Comparison of ENCODE assay signal across 27 cellular contexts in the genomic region with DNA sequence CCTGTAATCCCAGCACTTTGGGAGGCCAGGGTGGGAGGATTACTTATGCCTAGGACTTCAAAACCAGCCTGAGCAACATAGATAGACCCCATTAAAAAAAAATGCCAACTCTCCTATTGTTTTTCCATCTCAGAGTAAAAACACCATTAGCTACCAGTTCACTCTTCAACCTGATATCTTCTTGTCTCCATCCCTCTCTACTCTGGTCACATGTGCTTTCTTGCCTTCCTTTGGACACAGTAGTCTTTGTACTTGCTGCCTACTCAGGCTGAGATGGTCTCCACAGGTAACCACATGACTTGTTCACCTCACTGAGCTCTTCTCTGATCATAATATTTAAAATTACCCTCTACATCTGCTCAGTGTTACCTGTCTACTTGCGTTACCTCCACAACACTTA. TPM values are rescaled to one million over a fixed set of nuclear protein-coding genes. Genes with fewer than 3 reads are reported as not detected.
DNase-seq lines count a peak whose midpoint lies in the region; ATAC-seq and TF ChIP-seq lines count a peak whose summit lies in the region.
"Had no signal": no experiment of that assay in that cellular context is flagged by ENCODE, and none has a peak within 500 bp of the region (broad histone marks: within the 10 kb centered on the region; RNA-seq: fewer than 3 reads in every experiment).

No MANE protein-coding gene starts in this region.

- H3K4me1 Mint-ChIP-seq in activated T-cell treated with anti-CD3 and anti-CD28 coated beads, Interleukin-2, amount 50 U/mL, for 4 hours (ENCODE audit: low read depth) = peaks cover 70% of the 10 kb centered on the region
- peaks cover 73% of the 10 kb centered on the region for H3K4me1 Mint-ChIP-seq in CD8-positive, alpha-beta T cell (ENCODE audit: low read depth)
- H3K4me1 Mint-ChIP-seq in T-helper 17 cell = peaks cover 57% of the 10 kb centered on the region
- H3K4me1 Mint-ChIP-seq in naive thymus-derived CD8-positive, alpha-beta T cell = peaks cover 31 to 76% (median 71%) of the 10 kb centered on the region in 4 donors

- no peak for TF ChIP-seq EP300 in tibial nerve (IDR thresholded peaks at IDR 0.05)

- no peak overlapping the region for H3K4me3 ChIP-seq in CD8-positive, alpha-beta T cell (ENCODE audit: low read depth, low read length)
- no peak overlapping the region for H3K4me3 ChIP-seq in tibial nerve
- no peak overlapping the region for H3K4me3 ChIP-seq in dorsolateral prefrontal cortex
- H3K4me3 ChIP-seq: colonic mucosa, pancreas had no signal

- no peak for ATAC-seq in activated T-cell treated with anti-CD3 and anti-CD28 coated beads, Interleukin-2, amount 50 U/mL, for 4 hours
- no peak for ATAC-seq in CD8-positive, alpha-beta T cell
- no peak for ATAC-seq in T-helper 17 cell
- no peak for ATAC-seq in naive thymus-derived CD8-positive, alpha-beta T cell
- ATAC-seq: left ventricle myocardium superior, pancreas had no signal

- intact Hi-C loops in CD8-positive, alpha-beta T cell (cut with DNase I, micrococcal nuclease) = loop anchor here (10.0 kb wide), 2 partner anchors 631 to 679 kb away; a partner anchor contains a TSS
- intact Hi-C loops in dorsolateral prefrontal cortex (cut with DNase I) = no loop called here

- H3K4me1 ChIP-seq in CD8-positive, alpha-beta T cell (ENCODE audit: insufficient read depth, low read length) = peaks cover 44% of the 10 kb centered on the region
- peaks cover 0 to 12% (median 4%) of the 10 kb centered on the region in 4 donors for H3K4me1 ChIP-seq in tibial nerve
- H3K4me1 ChIP-seq: colonic mucosa had no signal

- POLR2A ChIA-PET in CD8-positive, alpha-beta T cell (lab: Charles Lee) = interaction anchor here (0.7 kb wide), 1 partner anchor 13 kb away, joined by 3 read pairs; no protein-coding TSS in a partner anchor
- POLR2A ChIA-PET in naive thymus-derived CD8-positive, alpha-beta T cell (lab: Charles Lee) = interaction anchor here (1.0 kb wide), 1 partner anchor 9 kb away, joined by 4 read pairs; no protein-coding TSS in a partner anchor

- 100% methylated on average over 1 of the region's 1 CpG for whole genome bisulfite sequencing in tibial nerve, 2 donors

- TF ChIP-seq CTCF in CD8-positive, alpha-beta T cell (IDR thresholded peaks at IDR 0.05) = no peak
- TF ChIP-seq CTCF in tibial nerve (IDR thresholded peaks at IDR 0.05) (no peak), dorsolateral prefrontal cortex (IDR thresholded peaks at IDR 0.05 in 54 of 56, conservative IDR thresholded peaks at IDR 0.05 in 2 of 56; ENCODE audit: low read depth in 1 of 56, partially characterized antibody in 56 of 56) (no peak)

- peak overlapping the region; percentile 42 for H3K4me3 Mint-ChIP-seq in activated T-cell treated with anti-CD3 and anti-CD28 coated beads, Interleukin-2, amount 50 U/mL, for 4 hours
- H3K4me3 Mint-ChIP-seq in CD8-positive, alpha-beta T cell = peak overlapping the region; percentile 3
- peak overlapping the region; percentile 90 for H3K4me3 Mint-ChIP-seq in T-helper 17 cell
- peak overlapping the region in 7 of 10 donors; percentile 22 to 66 (median 46) for H3K4me3 Mint-ChIP-seq in naive thymus-derived CD8-positive, alpha-beta T cell

- H3K27ac ChIP-seq in CD8-positive, alpha-beta T cell (ENCODE audit: low read depth, low read length) = no peak overlapping the region
- H3K27ac ChIP-seq in tibial nerve = no peak overlapping the region
- H3K27ac ChIP-seq in dorsolateral prefrontal cortex = no peak overlapping the region
- H3K27ac ChIP-seq: colonic mucosa, pancreas had no signal

- no peaks in the 10 kb centered on the region for H3K9me3 ChIP-seq in CD8-positive, alpha-beta T cell (ENCODE audit: low read length)
- no peaks in the 10 kb centered on the region for H3K9me3 ChIP-seq in T-helper 17 cell (ENCODE audit: control insufficient read depth, low read length, poor library complexity, severe bottlenecking)
- H3K9me3 ChIP-seq in tibial nerve = no peaks in the 10 kb centered on the region
- H3K9me3 ChIP-seq: colonic mucosa, pancreas had no signal

- DNase-seq in activated T-cell treated with anti-CD3 and anti-CD28 coated beads, Interleukin-2, amount 50 U/mL, for 4 hours = no peak
- no peak for DNase-seq in activated T-cell treated with anti-CD3 and anti-CD28 coated beads, Interleukin-2, amount 50 U/mL, for 48 hours
- DNase-seq in CD8-positive, alpha-beta T cell = no peak
- no peak for DNase-seq in T-helper 17 cell
- DNase-seq in naive thymus-derived CD8-positive, alpha-beta T cell = no peak
- no peak for DNase-seq in tibial nerve (ENCODE audit: low spot score in 2 of 2)
- no peak for DNase-seq in dorsolateral prefrontal cortex
- no peak for DNase-seq in DMS 273 treated with DMSO at 0.1 percent for 48 hours (lab: John Stamatoyannopoulos, UW)
- DNase-seq: ACHN; activated CD4-positive, alpha-beta T cell treated with anti-CD3 and anti-CD28 coated beads, Interleukin-2, amount 50 U/mL, for 1 hour; activated gamma-delta T cell treated with Interleukin-2 at 50 U/mL for 16 hours; aorta; colonic mucosa; DND-41; effector memory CD4-positive, alpha-beta T cell; glutamatergic neuron; islet precursor cell; left ventricle myocardium superior; NCI-H1436; NCI-H2081 treated with DMSO at 0.1 percent for 48 hours; NCI-H510A; pancreas; retina; RPMI8226; stimulated activated CD4-positive, alpha-beta T cell treated with anti-CD3 and anti-CD28 coated beads, Interleukin-2, amount 100 ng/mL, for 24 hours had no signal

- H3K36me3 ChIP-seq in CD8-positive, alpha-beta T cell (ENCODE audit: insufficient read depth, low read length) = no peaks in the 10 kb centered on the region
- no peaks in the 10 kb centered on the region for H3K36me3 ChIP-seq in tibial nerve
- H3K36me3 ChIP-seq: colonic mucosa, pancreas had no signal

- H3K27ac Mint-ChIP-seq in CD8-positive, alpha-beta T cell = peak overlapping the region; percentile 0
- H3K27ac Mint-ChIP-seq in T-helper 17 cell = peak overlapping the region; percentile 90
- peak overlapping the region in 7 of 10 donors; percentile 12 to 75 (median 53) for H3K27ac Mint-ChIP-seq in naive thymus-derived CD8-positive, alpha-beta T cell

- no peaks in the 10 kb centered on the region for H3K27me3 ChIP-seq in CD8-positive, alpha-beta T cell (ENCODE audit: insufficient read depth, low read length)
- H3K27me3 ChIP-seq in tibial nerve (no peaks in the 10 kb centered on the region), dorsolateral prefrontal cortex (no peaks in the 10 kb centered on the region)
- H3K27me3 ChIP-seq: colonic mucosa, pancreas had no signal

- no peak for TF ChIP-seq POLR2A in tibial nerve (IDR thresholded peaks at IDR 0.05)

- H3K27me3 Mint-ChIP-seq in activated T-cell treated with anti-CD3 and anti-CD28 coated beads, Interleukin-2, amount 50 U/mL, for 4 hours (ENCODE audit: low read depth) = no peaks in the 10 kb centered on the region
- H3K27me3 Mint-ChIP-seq in CD8-positive, alpha-beta T cell (ENCODE audit: low read depth) = no peaks in the 10 kb centered on the region
- H3K27me3 Mint-ChIP-seq in T-helper 17 cell = no peaks in the 10 kb centered on the region
- no peaks in the 10 kb centered on the region for H3K27me3 Mint-ChIP-seq in naive thymus-derived CD8-positive, alpha-beta T cell

- H3K36me3 Mint-ChIP-seq in activated T-cell treated with anti-CD3 and anti-CD28 coated beads, Interleukin-2, amount 50 U/mL, for 4 hours (ENCODE audit: insufficient read depth) = peaks cover 34% of the 10 kb centered on the region
- H3K36me3 Mint-ChIP-seq in CD8-positive, alpha-beta T cell = peaks cover 33% of the 10 kb centered on the region
- H3K36me3 Mint-ChIP-seq in T-helper 17 cell (ENCODE audit: low read depth) = peaks cover 12% of the 10 kb centered on the region
- H3K36me3 Mint-ChIP-seq in naive thymus-derived CD8-positive, alpha-beta T cell = peaks cover 0 to 29% (median 0%) of the 10 kb centered on the region in 3 donors

- CTCF ChIA-PET in CD8-positive, alpha-beta T cell (lab: Charles Lee) = interaction anchor here (1.7 kb wide), 1 partner anchor 8 kb away, joined by 4 read pairs; no protein-coding TSS in a partner anchor

- no peaks in the 10 kb centered on the region for H3K9me3 Mint-ChIP-seq in activated T-cell treated with anti-CD3 and anti-CD28 coated beads, Interleukin-2, amount 50 U/mL, for 4 hours
- no peaks in the 10 kb centered on the region for H3K9me3 Mint-ChIP-seq in CD8-positive, alpha-beta T cell
- H3K9me3 Mint-ChIP-seq in naive thymus-derived CD8-positive, alpha-beta T cell = no peaks in the 10 kb centered on the region

RNA-seq across cellular contexts. Expression of a gene that starts 5.0 kb away (rescaled TPM):
- 10 to 100 TPM; 31.1 to 49.3 (median 39.8) TPM for total RNA-seq in activated T-cell treated with anti-CD3 and anti-CD28 coated beads, Interleukin-2, amount 50 U/mL, for 4 hours
- 10 to 100 TPM; 67.9 to 69.9 TPM for total RNA-seq in CD8-positive, alpha-beta T cell
- total RNA-seq in T-helper 17 cell = 100 to 1,000 TPM in 1 of 2 donors, 10 to 100 TPM in 1; 87.8 to 108 TPM
- 10 to 100 TPM; 70.2 to 78.6 TPM for total RNA-seq in naive thymus-derived CD8-positive, alpha-beta T cell
- 10 to 100 TPM; 24.7 to 37.1 (median 27.3) TPM for polyA plus RNA-seq in naive thymus-derived CD8-positive, alpha-beta T cell
- total RNA-seq in tibial nerve = 10 to 100 TPM; 17.7 to 26.0 (median 19.3) TPM
- total RNA-seq in dorsolateral prefrontal cortex = 10 to 100 TPM in 119 of 120 experiments, 1 to 10 TPM in 1; 9.9 to 32.5 (median 19.8) TPM

RNA-seq across cellular contexts. Expression of a gene that starts 47.4 kb away (rescaled TPM):
- 1 to 10 TPM in 1 of 3 donors, under 1 TPM in 2; 0.24 to 1.5 (median 0.43) TPM for total RNA-seq in activated T-cell treated with anti-CD3 and anti-CD28 coated beads, Interleukin-2, amount 50 U/mL, for 4 hours
- total RNA-seq in CD8-positive, alpha-beta T cell = under 1 TPM; 0.14 to 0.27 TPM
- total RNA-seq in T-helper 17 cell (1 to 10 TPM in 1 of 2 donors, under 1 TPM in 1; 0.65 to 2.6 TPM), tibial nerve (under 1 TPM in 1 of 4 donors, not detected in 3; under 0.01 TPM), dorsolateral prefrontal cortex (1 to 10 TPM in 1 of 120 experiments, under 1 TPM in 53, not detected in 66; 0.03 to 1.1 (median 0.16) TPM)
- total RNA-seq in naive thymus-derived CD8-positive, alpha-beta T cell = under 1 TPM in 1 of 2 experiments, not detected in 1; 0.05 TPM
- polyA plus RNA-seq in naive thymus-derived CD8-positive, alpha-beta T cell = not detected
- total RNA-seq: SK-MEL-5 had no signal
- polyA plus RNA-seq: neural cell had no signal

Comparison
In these comparisons a context has a peak if more than half of its experiments do, and no peak if none do; other contexts are left out.
1. H3K4me3 Mint-ChIP-seq: peak in every context shown above with its lines; median percentile 90 in T-helper 17 cell; 46 in naive thymus-derived CD8-positive, alpha-beta T cell; 42 in activated T-cell treated with anti-CD3 and anti-CD28 coated beads, Interleukin-2, amount 50 U/mL, for 4 hours; 3 in CD8-positive, alpha-beta T cell.
2. H3K27ac Mint-ChIP-seq: peak in every context shown above with its lines; median percentile 90 in T-helper 17 cell; 53 in naive thymus-derived CD8-positive, alpha-beta T cell; 0 in CD8-positive, alpha-beta T cell.
3. intact Hi-C loops: an anchor here in CD8-positive, alpha-beta T cell (10.0 kb wide); none called in dorsolateral prefrontal cortex.